In genomic region chr20:54746796-54747195, GRCh38 we compare ENCODE assay signal across 30 cellular contexts.
DNase-seq lines count a peak whose midpoint lies in the region; ATAC-seq, FAIRE-seq and TF ChIP-seq lines count a peak whose summit lies in the region.
"Had no signal": no experiment of that assay in that cellular context is flagged by ENCODE, and none has a peak within 500 bp of the region (broad histone marks: within the 10 kb centered on the region; RNA-seq: fewer than 3 reads in every experiment).

No MANE protein-coding gene starts in this region.

- TF ChIP-seq CTCF in subcutaneous adipose tissue (IDR thresholded peaks at IDR 0.05; ENCODE audit: low read depth) (peak; percentile 66), upper lobe of left lung (IDR thresholded peaks at IDR 0.05) (no peak)

- TF ChIP-seq POLR2A in upper lobe of left lung (IDR thresholded peaks at IDR 0.05): no peak

- no peak overlapping the region for H3K4me3 ChIP-seq in upper lobe of left lung
- H3K4me3 ChIP-seq: A549; BLaER1; BLaER1 treated with 17β-estradiol and CSF1 and Interleukin-3, amounts not matched to agents 10 nM and 100 nM had no signal

- H3K36me3 ChIP-seq in upper lobe of left lung: no peaks in the 10 kb centered on the region
- H3K36me3 ChIP-seq: BE2C; BLaER1; BLaER1 treated with 17β-estradiol and CSF1 and Interleukin-3, amounts not matched to agents 10 nM and 100 nM had no signal

- H3K4me1 ChIP-seq in upper lobe of left lung: no peaks in the 10 kb centered on the region
- H3K4me1 ChIP-seq: A549, BE2C, Caco-2 had no signal

- DNase-seq in HTR-8/SVneo (ENCODE audit: insufficient read length, low spot score): no peak
- DNase-seq in upper lobe of left lung: no peak
- DNase-seq in KG1 (lab: John Stamatoyannopoulos, UW): no peak
- DNase-seq: 8988T; ACHN; AML-193; BE2C; C1 segment of cervical spinal cord; Caco-2; Calu3; CD4-positive, alpha-beta memory T cell; CD4-positive, alpha-beta T cell; CD4-positive, CD25-positive, alpha-beta regulatory T cell; CD8-positive, alpha-beta memory T cell; CD8-positive, alpha-beta T cell; COR-L47; DMS 273 treated with DMSO at 0.1 percent for 48 hours; DMS153; DMS53; DMS79; DMS79 treated with DMSO at 0.1 percent for 48 hours; DND-41; EL had no signal

- WGBS in upper lobe of left lung, 2 donors: 73 to 88% methylated on average over 2 of the region's 2 CpGs

- H3K27me3 ChIP-seq in upper lobe of left lung: no peaks in the 10 kb centered on the region
- H3K27me3 ChIP-seq: BE2C; BLaER1; BLaER1 treated with 17β-estradiol and CSF1 and Interleukin-3, amounts not matched to agents 10 nM and 100 nM had no signal

- no peak for TF ChIP-seq EP300 in upper lobe of left lung (IDR thresholded peaks at IDR 0.05)

- FAIRE-seq in HTR-8/SVneo (lab: Jason Lieb, UNC): peak; percentile 28
- FAIRE-seq: A549, D721Med had no signal

- H3K27ac ChIP-seq in upper lobe of left lung: no peak overlapping the region
- H3K27ac ChIP-seq: 22Rv1; A549; BLaER1; BLaER1 treated with 17β-estradiol and CSF1 and Interleukin-3, amounts not matched to agents 10 nM and 100 nM; C4-2B had no signal

- no peaks in the 10 kb centered on the region for H3K9me3 ChIP-seq in upper lobe of left lung
- H3K9me3 ChIP-seq: A549, BE2C, BLaER1 had no signal

- no peak for ATAC-seq in upper lobe of left lung (ENCODE audit: low FRiP score in 2 of 2)
- ATAC-seq: A549; CD8-positive, alpha-beta T cell had no signal
